Comparison of ENCODE assay signal across 23 cellular contexts in genomic region chr9:131099088-131099611, GRCh38. TPM values are rescaled to one million over a fixed set of nuclear protein-coding genes. Genes with fewer than 3 reads are reported as not detected.
DNase-seq lines count a peak whose midpoint lies in the region; ATAC-seq, FAIRE-seq and TF ChIP-seq lines count a peak whose summit lies in the region.
"Had no signal": no experiment of that assay in that cellular context is flagged by ENCODE, and none has a peak within 500 bp of the region (broad histone marks: within the 10 kb centered on the region; RNA-seq: fewer than 3 reads in every experiment).

No MANE protein-coding gene starts in this region.

- in situ Hi-C loops in K562 (cut with MboI): no loop called here

- TF ChIP-seq POLR2A in K562 (conservative IDR thresholded peaks at IDR 0.05): no peak
- no peak for TF ChIP-seq POLR2A in stomach (IDR thresholded peaks at IDR 0.05)

- H3K9me1 ChIP-seq in K562 (ENCODE audit: control insufficient read depth, insufficient read depth, low read length): peaks cover 12% of the 10 kb centered on the region

- H3K9ac ChIP-seq in K562 (ENCODE audit: insufficient read depth in 1 of 2, low read depth in 2 of 2, low read length in 2 of 2): peak overlapping the region in 1 of 2 experiments; percentile 69; a peak in 2 of 4 replicates

- H3K27ac Mint-ChIP-seq in GM23338 (peak overlapping the region; percentile 79), progenitor cell of endocrine pancreas (no peak overlapping the region)
- H3K27ac Mint-ChIP-seq: activated CD8-positive, alpha-beta T cell treated with anti-CD3 and anti-CD28 coated beads for 36 hours; natural killer cell had no signal

- peaks cover 25% of the 10 kb centered on the region for H3K27me3 Mint-ChIP-seq in GM23338 (ENCODE audit: insufficient read depth, low read depth, poor library complexity)
- peaks cover 15% of the 10 kb centered on the region for H3K27me3 Mint-ChIP-seq in progenitor cell of endocrine pancreas

- H3K27ac ChIP-seq in GM23338 (ENCODE audit: low read depth) (0 out of 2 replicates have a peak overlapping the region, but pooled peaks have one; percentile 84), K562 (ENCODE audit: extremely low read depth, low read depth, low read length) (no peak overlapping the region), layer of hippocampus (ENCODE audit: low read depth, low read length) (peak overlapping the region; percentile 42), stomach (no peak overlapping the region)
- H3K27ac ChIP-seq: adrenal gland had no signal

- H3K4me1 ChIP-seq in GM23338 (ENCODE audit: insufficient read depth) (peaks cover 57% of the 10 kb centered on the region), K562 (replicated peaks in 1 of 2; ENCODE audit: control insufficient read depth in 2 of 2, insufficient read depth in 2 of 2, low read length in 2 of 2) (peaks cover 35 to 67% of the 10 kb centered on the region in 2 experiments), stomach (peaks cover 9 to 27% (median 20%) of the 10 kb centered on the region in 4 donors)

- H3K4me3 Mint-ChIP-seq in GM23338 (no peak overlapping the region; the same call in 2 of the 3 replicates), progenitor cell of endocrine pancreas (ENCODE audit: low read depth) (peak overlapping the region; percentile 11)
- H3K4me3 Mint-ChIP-seq: activated CD8-positive, alpha-beta T cell treated with anti-CD3 and anti-CD28 coated beads for 36 hours; natural killer cell had no signal

- H2AFZ ChIP-seq in GM23338: no peak overlapping the region
- no peak overlapping the region for H2AFZ ChIP-seq in K562 (ENCODE audit: low read depth, low read length)

- TF ChIP-seq RAD21 in K562 (CRISPR knock-in tag; conservative IDR thresholded peaks at IDR 0.05 in 1 of 2, IDR thresholded peaks at IDR 0.05 in 1 of 2): no peak

- H3K36me3 ChIP-seq in GM23338 (ENCODE audit: insufficient read depth) (no peaks in the 10 kb centered on the region), K562 (ENCODE audit: control insufficient read depth, insufficient read depth, low read length) (no peaks in the 10 kb centered on the region), stomach (no peaks in the 10 kb centered on the region)
- H3K36me3 ChIP-seq: adrenal gland had no signal

- intact Hi-C loops in K562 (cut with micrococcal nuclease): no loop called here
- intact Hi-C loops in stomach (cut with DNase I; ENCODE audit: low total_unique reads): no loop called here

- 8% methylated on average over 8 of the region's 8 CpGs for WGBS in K562 (ENCODE audit: insufficient coverage, low coverage, missing lambda C conversion rate)
- WGBS in stomach, 5 donors: 82 to 92% (median 88%) methylated on average over 4 to 8 of the region's 8 CpGs

- H3K4me3 ChIP-seq in GM23338 (no peak overlapping the region; the same call in 1 of the 2 replicates), K562 (no peak overlapping the region), stomach (no peak overlapping the region)
- H3K4me3 ChIP-seq: adrenal gland had no signal

- ATAC-seq in GM23338: no peak
- peak; percentile 4 for ATAC-seq in K562
- no peak for ATAC-seq in GM21360 (IDR thresholded peaks at IDR 0.05; ENCODE audit: unreplicated experiment)
- no peak for ATAC-seq in GM19455 (IDR thresholded peaks at IDR 0.05; ENCODE audit: unreplicated experiment)
- ATAC-seq: activated CD8-positive, alpha-beta T cell treated with anti-CD3 and anti-CD28 coated beads for 36 hours; natural killer cell; Panc1 had no signal

- no peaks in the 10 kb centered on the region for H3K9me2 ChIP-seq in GM23338 (ENCODE audit: insufficient read depth)

- peaks cover 65% of the 10 kb centered on the region for H3K4me1 Mint-ChIP-seq in GM23338
- H3K4me1 Mint-ChIP-seq in progenitor cell of endocrine pancreas (ENCODE audit: low read depth): peaks cover 8% of the 10 kb centered on the region
- H3K4me1 Mint-ChIP-seq: natural killer cell had no signal

- no peak for DNase-seq in GM23338 (ENCODE audit: low spot score)
- DNase-seq in K562 (ENCODE audit: extremely low read depth in 1 of 4, low spot score in 3 of 4): peak; percentile 66 to 84 (median 81)
- DNase-seq in progenitor cell of endocrine pancreas (ENCODE audit: low spot score, unreplicated experiment): no peak
- no peak for DNase-seq in NCI-H1694 (lab: John Stamatoyannopoulos, UW)
- DNase-seq in stomach: no peak
- DNase-seq: activated CD8-positive, alpha-beta T cell treated with anti-CD3 and anti-CD28 coated beads for 36 hours; adrenal gland; dermis blood vessel endothelial cell; DMS 273 treated with DMSO at 0.1 percent for 48 hours; foreskin melanocyte; hypothalamus; Karpas-422; natural killer cell; NCI-H187 treated with DMSO at 0.1 percent for 48 hours; stimulated activated CD4-positive, alpha-beta T cell treated with anti-CD3 and anti-CD28 coated beads, Interleukin-4, amount 100 ng/mL, for 24 hours; T-helper 1 cell had no signal

- H3K36me3 Mint-ChIP-seq in GM23338 (ENCODE audit: low read depth): peaks cover 34% of the 10 kb centered on the region
- H3K36me3 Mint-ChIP-seq in progenitor cell of endocrine pancreas (ENCODE audit: insufficient read depth): no peaks in the 10 kb centered on the region
- H3K36me3 Mint-ChIP-seq: natural killer cell had no signal

- H3K27me3 ChIP-seq in GM23338 (ENCODE audit: insufficient read depth) (no peaks in the 10 kb centered on the region), K562 (ENCODE audit: control insufficient read depth in 2 of 2, insufficient read depth in 2 of 2, low read length in 2 of 2) (peaks cover 54 to 84% of the 10 kb centered on the region in 2 experiments), layer of hippocampus (ENCODE audit: control insufficient read depth, insufficient read depth, low read length) (no peaks in the 10 kb centered on the region), stomach (peaks cover 0 to 46% (median 23%) of the 10 kb centered on the region in 3 donors)

- POLR2A ChIA-PET in K562 (lab: Yijun Ruan, JAX): interaction anchor here (0.6 to 99.3 kb wide), 16 partner anchors 3 to 351 kb away, joined by 3 to 3336 read pairs (median 3); partner anchors contain the start of genes AIF1L and NUP214

- no peaks in the 10 kb centered on the region; the same call in 2 of the 3 replicates for H3K9me3 Mint-ChIP-seq in GM23338
- no peaks in the 10 kb centered on the region for H3K9me3 Mint-ChIP-seq in progenitor cell of endocrine pancreas (ENCODE audit: low read depth)
- H3K9me3 Mint-ChIP-seq: activated CD8-positive, alpha-beta T cell treated with anti-CD3 and anti-CD28 coated beads for 36 hours; natural killer cell had no signal

- no peaks in the 10 kb centered on the region for H3K9me3 ChIP-seq in K562 (replicated peaks; ENCODE audit: control insufficient read depth, insufficient read depth, low read depth, low read length)
- no peaks in the 10 kb centered on the region for H3K9me3 ChIP-seq in stomach
- H3K9me3 ChIP-seq: adrenal gland had no signal

- TF ChIP-seq CTCF in GM23338 (conservative IDR thresholded peaks at IDR 0.05; ENCODE audit: low read depth in 2 of 2) (no peak), K562 (IDR thresholded peaks at IDR 0.05 in 2 of 3, conservative IDR thresholded peaks at IDR 0.05 in 1 of 3; ENCODE audit: insufficient read depth in 2 of 3, low read depth in 1 of 3, low read length in 3 of 3) (no peak), progenitor cell of endocrine pancreas (IDR thresholded peaks at IDR 0.05; ENCODE audit: unreplicated experiment) (no peak), stomach (IDR thresholded peaks at IDR 0.05) (no peak)

- no peaks in the 10 kb centered on the region; the same call in 1 of the 2 replicates for H4K20me1 ChIP-seq in GM23338 (replicated peaks; ENCODE audit: insufficient read depth)
- peaks cover 60% of the 10 kb centered on the region for H4K20me1 ChIP-seq in K562 (replicated peaks; ENCODE audit: control insufficient read depth, insufficient read depth, low read length)

- H3K79me2 ChIP-seq in GM23338 (replicated peaks; ENCODE audit: insufficient read depth): peaks cover 20% of the 10 kb centered on the region
- no peaks in the 10 kb centered on the region for H3K79me2 ChIP-seq in K562 (ENCODE audit: control insufficient read depth, insufficient read depth, low read length)

- TF ChIP-seq EP300 in K562 (IDR thresholded peaks at IDR 0.05; ENCODE audit: low read length): no peak
- TF ChIP-seq EP300 in stomach (IDR thresholded peaks at IDR 0.05): no peak

- H3F3A ChIP-seq in GM23338 (replicated peaks; ENCODE audit: low read depth): peaks cover 16% of the 10 kb centered on the region

- CTCF ChIA-PET in K562 (lab: Yijun Ruan, JAX; ENCODE audit: low intra/inter-chr PET ratio): no interaction called here

- BruUV-seq in K562 (replicated peaks; lab: Mats Ljungman, UMichigan): no TSS peak

- H3K4me2 ChIP-seq in GM23338: peak overlapping the region; percentile 81
- H3K4me2 ChIP-seq in K562 (ENCODE audit: insufficient read depth, low read length): no peak overlapping the region

- peak; percentile 44 for FAIRE-seq in K562 (lab: Jason Lieb, UNC)
- FAIRE-seq: bronchial epithelial cell, G401.6, HTR-8/SVneo had no signal

RNA-seq across cellular contexts. Expression of gene AIF1L, which starts 2.8 kb away (rescaled TPM):
- total RNA-seq in GM23338 (2014; rRNA removed; shearing (Covaris generic)): 82.6 and 87.8 TPM in 2 replicates
- polyA plus RNA-seq in GM23338 (2016; fragmentation: Nextera tagmentation; extraction: Ambion mirVana): 75.8 and 76.4 TPM in 2 replicates
- 2.2 and 5.3 TPM in 2 replicates for total RNA-seq in K562 (2011; cell fraction: chromatin; rRNA removed; ENCODE audit: low replicate concordance)
- total RNA-seq in K562 (2011; cell fraction: nucleolus; rRNA removed): 2.8 and 4.3 TPM in 2 replicates
- total RNA-seq in K562 (2011; cell fraction: nucleoplasm; rRNA removed): 4.3 and 5.2 TPM in 2 replicates
- 0.86 and 1.1 TPM in 2 replicates for total RNA-seq in K562 (2014; rRNA removed)
- 1.3 and 1.5 TPM in 2 replicates for total RNA-seq in K562 (2014; rRNA removed; fragmentation: Illumina TruSeq; extraction: Trizol)
- total RNA-seq in K562 (2015; rRNA removed; fragmentation: Illumina TruSeq; extraction: Trizol): 0.68 and 0.76 TPM in 2 replicates
- total RNA-seq in K562 (2021): 1.7 and 2.0 TPM in 2 replicates
- polyA plus RNA-seq in K562 (2011; rRNA removed): 5.9 and 9.1 TPM in 2 replicates
- polyA plus RNA-seq in K562 (2011; cell fraction: cytosol; rRNA removed): 4.5 and 4.9 TPM in 2 replicates
- 3.3 and 4.2 TPM in 2 replicates for polyA plus RNA-seq in K562 (2011; cell fraction: nucleus; rRNA removed)
- polyA plus RNA-seq in K562 (2012): 2.7 and 2.8 TPM in 2 replicates
- 2.3 and 2.6 TPM in 2 replicates for polyA plus RNA-seq in K562 (2014; fragmentation: Illumina TruSeq; extraction: Trizol)
- polyA plus RNA-seq in K562 (2014; fragmentation: Nextera tagmentation; extraction: Ambion mirVana): under 1 TPM; 0.34 to 0.77 TPM
- polyA plus RNA-seq in K562 (2014; rRNA removed): 1.6 TPM in 2 replicates
- 6.6 and 8.9 TPM in 2 replicates for polyA minus RNA-seq in K562 (2011; rRNA and poly(A)+ RNA removed)
- 1.5 and 4.4 TPM in 2 replicates for polyA minus RNA-seq in K562 (2011; cell fraction: cytosol; rRNA and poly(A)+ RNA removed)
- polyA minus RNA-seq in K562 (2011; cell fraction: nucleus; rRNA and poly(A)+ RNA removed): 1.1 and 1.9 TPM in 2 replicates
- 71.1 and 72.5 TPM in 2 replicates for total RNA-seq in progenitor cell of endocrine pancreas
- 10 to 100 TPM in 2 of 5 donors, 1 to 10 TPM in 1, not detected in 2; 1.2 to 18.4 (median 10.9) TPM for total RNA-seq in stomach
- 10 to 100 TPM in 1 of 3 donors, 1 to 10 TPM in 2; 3.8 to 10.9 (median 7.2) TPM for polyA plus RNA-seq in stomach
- total RNA-seq: natural killer cell had no signal

RNA-seq across cellular contexts. Expression of gene NUP214, which starts 26.2 kb away (rescaled TPM):
- 33.3 and 57.0 TPM in 2 replicates for total RNA-seq in GM23338 (2014; rRNA removed; shearing (Covaris generic))
- polyA plus RNA-seq in GM23338 (2016; fragmentation: Nextera tagmentation; extraction: Ambion mirVana) (36.0 and 44.5 TPM in 2 replicates), K562 (2011; rRNA removed) (56.9 and 113 TPM in 2 replicates), K562 (2014; fragmentation: Illumina TruSeq; extraction: Trizol) (207 and 246 TPM in 2 replicates), K562 (2014; fragmentation: Nextera tagmentation; extraction: Ambion mirVana) (10 to 100 TPM; 78.9 to 81.6 TPM), K562 (2014; rRNA removed) (97.1 and 106 TPM in 2 replicates), stomach (10 to 100 TPM; 21.7 to 29.3 (median 25.1) TPM)
- 1,024 and 1,416 TPM in 2 replicates for total RNA-seq in K562 (2011; cell fraction: chromatin; rRNA removed; ENCODE audit: low replicate concordance)
- 573 and 642 TPM in 2 replicates for total RNA-seq in K562 (2011; cell fraction: nucleolus; rRNA removed)
- 885 and 1,103 TPM in 2 replicates for total RNA-seq in K562 (2011; cell fraction: nucleoplasm; rRNA removed)
- total RNA-seq in K562 (2014; rRNA removed) (62.4 and 102 TPM in 2 replicates), K562 (2014; rRNA removed; fragmentation: Illumina TruSeq; extraction: Trizol) (123 and 134 TPM in 2 replicates), K562 (2015; rRNA removed; fragmentation: Illumina TruSeq; extraction: Trizol) (133 and 136 TPM in 2 replicates), K562 (2021) (332 and 336 TPM in 2 replicates), progenitor cell of endocrine pancreas (61.0 and 62.2 TPM in 2 replicates), stomach (100 to 1,000 TPM in 1 of 5 donors, 10 to 100 TPM in 4; 34.4 to 111 (median 67.9) TPM)
- 104 and 108 TPM in 2 replicates for polyA plus RNA-seq in K562 (2011; cell fraction: cytosol; rRNA removed)
- 257 and 304 TPM in 2 replicates for polyA plus RNA-seq in K562 (2011; cell fraction: nucleus; rRNA removed)
- polyA plus RNA-seq in K562 (2012): 133 and 153 TPM in 2 replicates
- 271 and 342 TPM in 2 replicates for polyA minus RNA-seq in K562 (2011; rRNA and poly(A)+ RNA removed)
- 256 and 329 TPM in 2 replicates for polyA minus RNA-seq in K562 (2011; cell fraction: cytosol; rRNA and poly(A)+ RNA removed)
- 324 and 515 TPM in 2 replicates for polyA minus RNA-seq in K562 (2011; cell fraction: nucleus; rRNA and poly(A)+ RNA removed)

Comparison
In these comparisons a context has a peak if more than half of its experiments do, and no peak if none do; other contexts are left out.
1. DNase-seq: peak in K562 (4 of 4); none in GM23338 (single experiment), progenitor cell of endocrine pancreas (single experiment), NCI-H1694 (single experiment) and stomach (single experiment).
2. H3K27ac ChIP-seq: peak in GM23338 (single experiment) and layer of hippocampus (single experiment); none in K562 (single experiment) and stomach (0 of 5).